ENCODE assay signal across 25 cellular contexts in the genomic region with DNA sequence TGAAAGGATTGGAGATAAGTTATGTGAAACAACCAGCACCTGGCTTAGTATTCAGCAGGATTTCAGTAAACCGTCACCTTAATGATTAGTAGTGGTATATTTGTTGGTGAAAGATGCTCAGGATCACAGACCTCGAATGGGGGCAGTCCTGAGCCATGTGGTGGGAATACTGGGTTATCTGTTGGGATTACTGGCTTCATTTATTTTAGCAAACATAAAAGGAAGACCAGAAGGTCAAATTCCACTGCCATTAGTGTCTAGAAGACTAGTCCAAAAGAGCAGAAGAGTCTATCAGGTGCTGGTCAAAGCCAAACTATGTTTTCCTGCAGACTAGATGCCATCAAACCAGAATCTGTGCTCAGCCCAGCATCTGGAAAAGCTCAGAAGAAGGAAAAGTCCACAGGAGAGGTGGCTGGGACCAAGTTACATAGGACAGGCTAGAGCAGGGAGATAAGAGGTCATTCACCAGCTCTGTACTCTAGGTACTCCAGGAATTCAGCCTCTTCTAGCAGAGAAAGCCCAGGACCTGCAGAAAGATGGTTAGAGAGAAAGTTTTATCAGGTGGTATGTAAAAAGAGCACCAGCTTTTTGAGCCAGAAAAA.
"Had no signal": no experiment of that assay in that cellular context is flagged by ENCODE, and none has a peak within 500 bp of the region (broad histone marks: within the 10 kb centered on the region; RNA-seq: fewer than 3 reads in every experiment).

No MANE protein-coding gene starts in this region.

- H3K4me2 ChIP-seq: SK-N-SH had no signal

- H3K27ac ChIP-seq: body of pancreas, breast epithelium, SJSA1 had no signal

- H3K4me1 ChIP-seq: body of pancreas, breast epithelium, SJSA1 had no signal

- DNase-seq: activated CD4-positive, alpha-beta T cell treated with anti-CD3 and anti-CD28 coated beads, Interleukin-2, amount 10 ng/mL, durations not matched to agents 24 days and 14 days; activated CD4-positive, alpha-beta T cell treated with anti-CD3 and anti-CD28 coated beads, Interleukin-2, amount 50 U/mL, for 4 hours; activated CD8-positive, alpha-beta T cell treated with anti-CD3 and anti-CD28 coated beads for 36 hours; activated effector memory CD4-positive, alpha-beta T cell treated with anti-CD3 and anti-CD28 coated beads, Interleukin-2, amount 50 U/mL, for 16 hours; activated naive CD4-positive, alpha-beta T cell; activated naive CD4-positive, alpha-beta T cell treated with anti-CD3 and anti-CD28 coated beads, Interleukin-2, amount 50 U/mL, for 16 hours; activated naive CD8-positive, alpha-beta T cell treated with anti-CD3 and anti-CD28 coated beads for 36 hours; activated T-cell treated with anti-CD3 and anti-CD28 coated beads, Interleukin-2, amount 50 U/mL, for 1 hour; activated T-cell treated with anti-CD3 and anti-CD28 coated beads, Interleukin-2, amount 50 U/mL, for 72 hours; amygdala; body of pancreas; cerebellar nuclear complex; NCI-H1092 treated with DMSO at 0.1 percent for 48 hours; NCI-H1417; NCI-H1930; NCI-H2081 treated with DMSO at 0.1 percent for 48 hours; NCI-H345; NCI-H524 treated with DMSO at 0.1 percent for 48 hours; RPMI8226; SHP77 treated with DMSO at 0.1 percent for 48 hours; SK-N-SH had no signal

- H3K9ac ChIP-seq: SK-N-SH had no signal

- H3K4me3 ChIP-seq: body of pancreas, breast epithelium, SJSA1 had no signal

- H3K36me3 ChIP-seq: breast epithelium, SJSA1 had no signal

- H3K27me3 ChIP-seq: body of pancreas, breast epithelium, SJSA1 had no signal

- H3K9me3 ChIP-seq: body of pancreas, SJSA1, SK-N-SH had no signal

- ATAC-seq: activated CD8-positive, alpha-beta T cell treated with anti-CD3 and anti-CD28 coated beads for 36 hours; activated T-cell treated with anti-CD3 and anti-CD28 coated beads, Interleukin-2, amount 50 U/mL, for 72 hours; activated T-helper 17 cell treated with anti-CD3 and anti-CD28 coated beads, Interleukin-2, amount 50 U/mL, for 72 hours; body of pancreas; Panc1 had no signal
